13 cellular contexts compared by ENCODE assay signal in the genomic region with DNA sequence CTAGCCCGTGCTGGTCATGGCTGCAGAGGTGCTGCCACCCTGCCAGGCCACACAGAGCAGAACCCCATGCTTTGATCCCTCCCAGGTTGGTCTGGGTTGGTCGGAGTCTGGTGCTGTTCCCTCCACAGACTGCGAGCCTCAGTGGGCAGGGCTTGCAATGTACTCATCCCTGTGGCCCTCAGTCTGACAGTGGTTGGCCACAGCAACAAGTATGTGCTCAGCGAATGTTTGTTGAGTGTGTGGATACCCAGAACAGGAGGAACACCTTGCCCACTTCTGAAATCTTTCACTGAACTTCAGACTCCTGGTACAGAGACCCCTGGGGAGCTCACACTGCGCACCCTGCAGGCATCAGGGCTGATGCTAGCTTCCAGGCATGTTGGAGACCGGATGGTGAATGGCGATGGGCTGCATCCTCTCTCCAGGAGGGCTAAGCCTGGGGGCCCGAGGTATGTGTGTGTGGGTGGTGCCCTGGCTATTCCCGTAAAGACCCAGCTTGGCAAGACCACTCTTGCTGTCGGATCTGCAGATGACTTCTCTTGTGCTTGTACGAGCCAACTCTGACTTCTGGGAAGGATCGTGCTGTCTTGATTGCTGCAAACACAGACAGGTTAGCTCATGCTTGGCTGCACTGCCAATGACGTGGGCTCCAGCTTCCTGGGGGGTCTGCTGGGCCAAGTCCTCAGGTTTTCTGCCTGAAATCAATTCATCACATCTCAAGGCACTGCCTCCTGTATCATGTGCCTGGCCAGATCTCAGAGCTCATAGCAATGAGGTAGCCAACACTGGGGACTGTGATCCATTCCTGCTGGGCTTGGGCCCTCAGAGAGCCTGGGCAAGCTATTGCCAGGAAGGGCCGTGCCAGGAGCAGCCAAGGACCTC. TPM values are rescaled to one million over a fixed set of nuclear protein-coding genes. Genes with fewer than 3 reads are reported as not detected.
DNase-seq lines count a peak whose midpoint lies in the region; ATAC-seq and TF ChIP-seq lines count a peak whose summit lies in the region.
"Had no signal": no experiment of that assay in that cellular context is flagged by ENCODE, and none has a peak within 500 bp of the region (broad histone marks: within the 10 kb centered on the region; RNA-seq: fewer than 3 reads in every experiment).

No MANE protein-coding gene starts in this region.

- in situ Hi-C loops in astrocyte of the cerebellum (cut with HindIII; ENCODE audit: low sequenced_read_pairs): no loop called here

- H3K27ac Mint-ChIP-seq in activated naive CD4-positive, alpha-beta T cell treated with anti-CD3 and anti-CD28 coated beads, Interleukin-2, amount 50 U/mL, for 72 hours: no peak overlapping the region
- H3K27ac Mint-ChIP-seq: neural progenitor cell had no signal

- H3K9me3 Mint-ChIP-seq in activated naive CD4-positive, alpha-beta T cell treated with anti-CD3 and anti-CD28 coated beads, Interleukin-2, amount 50 U/mL, for 72 hours: no peaks in the 10 kb centered on the region
- H3K9me3 Mint-ChIP-seq: neural progenitor cell had no signal

- H3K4me1 ChIP-seq in heart left ventricle: peaks cover 0 to 23% (median 10%) of the 10 kb centered on the region in 12 donors
- no peaks in the 10 kb centered on the region for H3K4me1 ChIP-seq in prostate gland (replicated peaks)

- peak; percentile 39 for DNase-seq in AG04450 (ENCODE audit: low read depth, low spot score)
- DNase-seq in astrocyte of the cerebellum (ENCODE audit: low read depth): peak; percentile 94
- peak in 2 of 5 donors; percentile 56 to 57 for DNase-seq in heart left ventricle
- DNase-seq in prostate gland (ENCODE audit: low spot score): peak; percentile 81
- DNase-seq in NCI-H1417 treated with DMSO at 0.1 percent for 48 hours (lab: John Stamatoyannopoulos, UW): no peak
- DNase-seq in iPS-NIHi7 (ENCODE audit: extremely low spot score): no peak
- DNase-seq in activated naive CD4-positive, alpha-beta T cell treated with anti-CD3 and anti-CD28 coated beads, Interleukin-2, amount 50 U/mL, for 72 hours (ENCODE audit: low spot score in 2 of 2): no peak
- DNase-seq: activated CD8-positive, alpha-beta memory T cell treated with anti-CD3 and anti-CD28 coated beads, Interleukin-2, amount 50 U/mL, for 48 hours; cerebellar nuclear complex; NCI-H524 treated with DMSO at 0.1 percent for 48 hours; T-helper 17 cell had no signal

- no peak overlapping the region for H3K27ac ChIP-seq in AG04450 (ENCODE audit: low read depth, low read length)
- peak overlapping the region in 1 of 12 donors; percentile 66 for H3K27ac ChIP-seq in heart left ventricle
- peak overlapping the region; percentile 34 to 58 for H3K27ac ChIP-seq in prostate gland
- H3K27ac ChIP-seq: neural progenitor cell had no signal

- no peaks in the 10 kb centered on the region; the same call in 1 of the 2 replicates for H3K9me3 ChIP-seq in AG04450 (ENCODE audit: control insufficient read depth, insufficient read depth, low read length)
- H3K9me3 ChIP-seq in heart left ventricle: no peaks in the 10 kb centered on the region
- H3K9me3 ChIP-seq in prostate gland: no peaks in the 10 kb centered on the region

- no peaks in the 10 kb centered on the region for H3K36me3 Mint-ChIP-seq in activated naive CD4-positive, alpha-beta T cell treated with anti-CD3 and anti-CD28 coated beads, Interleukin-2, amount 50 U/mL, for 72 hours
- H3K36me3 Mint-ChIP-seq: neural progenitor cell had no signal

- intact Hi-C loops in heart left ventricle (cut with DNase I): no loop called here
- intact Hi-C loops in prostate gland (cut with DNase I): no loop called here

- no peak overlapping the region for H3K4me3 ChIP-seq in AG04450 (ENCODE audit: low read depth, low read length)
- H3K4me3 ChIP-seq in astrocyte of the cerebellum (ENCODE audit: low read depth, low read length): no peak overlapping the region
- H3K4me3 ChIP-seq in heart left ventricle: no peak overlapping the region
- H3K4me3 ChIP-seq in prostate gland: no peak overlapping the region
- H3K4me3 ChIP-seq: neural progenitor cell had no signal

- peak in 3 of 4 donors; percentile 56 to 83 (median 71) for ATAC-seq in heart left ventricle
- ATAC-seq in HG03432 (IDR thresholded peaks at IDR 0.05; ENCODE audit: unreplicated experiment): no peak
- no peak for ATAC-seq in activated naive CD4-positive, alpha-beta T cell treated with anti-CD3 and anti-CD28 coated beads, Interleukin-2, amount 50 U/mL, for 72 hours
- ATAC-seq: T-helper 17 cell had no signal

- TF ChIP-seq POLR2A in heart left ventricle (IDR thresholded peaks at IDR 0.05): no peak
- no peak for TF ChIP-seq POLR2A in prostate gland (IDR thresholded peaks at IDR 0.05)

- 79 to 91% (median 87%) methylated on average over 5 to 14 of the region's 14 CpGs for whole genome bisulfite sequencing in heart left ventricle, 4 donors
- 47% methylated on average over 13 of the region's 14 CpGs for WGBS in prostate gland

- no peaks in the 10 kb centered on the region for H3K36me3 ChIP-seq in heart left ventricle
- H3K36me3 ChIP-seq in prostate gland: no peaks in the 10 kb centered on the region
- H3K36me3 ChIP-seq: neural progenitor cell had no signal

- H3K27me3 ChIP-seq in AG04450 (ENCODE audit: control insufficient read depth, insufficient read depth, low read length): peaks cover 3% of the 10 kb centered on the region
- H3K27me3 ChIP-seq in heart left ventricle: no peaks in the 10 kb centered on the region
- no peaks in the 10 kb centered on the region for H3K27me3 ChIP-seq in prostate gland (replicated peaks; ENCODE audit: insufficient read depth)
- H3K27me3 ChIP-seq: neural progenitor cell had no signal

- CTCF ChIA-PET in AG04450 (lab: Charles Lee): interaction anchor here (0.7 kb wide), 1 partner anchor 146 kb away, joined by 3 read pairs; no protein-coding TSS in a partner anchor

- no peak for TF ChIP-seq CTCF in AG04450 (IDR thresholded peaks at IDR 0.05; ENCODE audit: low read depth, low read length)
- TF ChIP-seq CTCF in astrocyte of the cerebellum (IDR thresholded peaks at IDR 0.05; ENCODE audit: low read depth, low read length, missing control alignments): no peak
- no peak for TF ChIP-seq CTCF in heart left ventricle (IDR thresholded peaks at IDR 0.05)
- no peak for TF ChIP-seq CTCF in prostate gland (IDR thresholded peaks at IDR 0.05)

- POLR2A ChIA-PET in AG04450 (lab: Yijun Ruan, JAX): interaction anchor here (3.5 kb wide), 1 partner anchor 44 kb away, joined by 19 read pairs; the partner anchor contains the start of gene RHOB

RNA-seq across cellular contexts. Expression of gene RHOB, which starts 43.7 kb away (rescaled TPM):
- polyA plus RNA-seq in AG04450 (2011; rRNA removed): 45.5 and 47.7 TPM in 2 replicates
- 21.0 and 22.5 TPM in 2 replicates for polyA minus RNA-seq in AG04450 (2011; rRNA and poly(A)+ RNA removed)
- total RNA-seq in heart left ventricle: 100 to 1,000 TPM; 105 to 429 (median 169) TPM
- polyA plus RNA-seq in heart left ventricle: 100 to 1,000 TPM; 136 to 238 TPM
- total RNA-seq in prostate gland: 100 to 1,000 TPM; 391 to 554 TPM
- 1 to 10 TPM; 5.9 to 7.1 TPM for total RNA-seq in activated naive CD4-positive, alpha-beta T cell treated with anti-CD3 and anti-CD28 coated beads, Interleukin-2, amount 50 U/mL, for 72 hours

Comparison
In these comparisons a context has a peak if more than half of its experiments do, and no peak if none do; other contexts are left out.
1. DNase-seq: peak in AG04450 (single experiment), astrocyte of the cerebellum (single experiment) and prostate gland (single experiment); none in NCI-H1417 treated with DMSO at 0.1 percent for 48 hours (single experiment), iPS-NIHi7 (single experiment) and activated naive CD4-positive, alpha-beta T cell treated with anti-CD3 and anti-CD28 coated beads, Interleukin-2, amount 50 U/mL, for 72 hours (0 of 2).
2. ATAC-seq: peak in heart left ventricle (3 of 4); none in HG03432 (single experiment) and activated naive CD4-positive, alpha-beta T cell treated with anti-CD3 and anti-CD28 coated beads, Interleukin-2, amount 50 U/mL, for 72 hours (0 of 2).
3. RNA of gene RHOB, which starts 43.7 kb away (total RNA-seq): 391 to 554 TPM in prostate gland and 105 to 429 TPM in heart left ventricle; 5.9 to 7.1 TPM in activated naive CD4-positive, alpha-beta T cell treated with anti-CD3 and anti-CD28 coated beads, Interleukin-2, amount 50 U/mL, for 72 hours; every median in the first group is over 10 times any median in the second.